Comparison of ENCODE assay signal across 25 cellular contexts in the genomic region with DNA sequence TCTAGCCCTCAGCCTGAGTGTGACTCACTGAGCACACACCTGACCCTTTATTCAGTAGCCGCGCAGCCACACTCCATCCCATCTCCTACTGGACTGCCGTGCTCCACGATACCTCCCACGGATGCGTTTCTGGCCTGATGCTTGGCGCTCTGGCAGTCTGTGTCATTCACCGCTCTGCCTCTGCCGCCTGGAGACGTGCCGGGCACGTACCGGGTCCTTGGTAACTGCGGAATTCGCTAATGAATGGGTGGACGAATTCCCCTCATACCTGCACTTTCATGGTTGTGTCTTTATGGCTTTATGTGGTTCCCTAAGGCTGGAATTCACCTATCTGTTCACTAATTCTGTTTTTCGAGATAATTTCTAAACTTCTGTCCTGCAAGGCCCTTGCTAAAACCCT.
DNase-seq lines count a peak whose midpoint lies in the region; ATAC-seq, FAIRE-seq and TF ChIP-seq lines count a peak whose summit lies in the region.
"Had no signal": no experiment of that assay in that cellular context is flagged by ENCODE, and none has a peak within 500 bp of the region (broad histone marks: within the 10 kb centered on the region; RNA-seq: fewer than 3 reads in every experiment).

No MANE protein-coding gene starts in this region.

- H3K9ac ChIP-seq in K562 (ENCODE audit: insufficient read depth in 1 of 2, low read depth in 2 of 2, low read length in 2 of 2) (no peak overlapping the region), neural cell (ENCODE audit: low read length) (no peak overlapping the region)
- H3K9ac ChIP-seq: BLaER1, GM23248 had no signal

- TF ChIP-seq EP300 in K562 (IDR thresholded peaks at IDR 0.05; ENCODE audit: low read length), result no peak
- no peak for TF ChIP-seq EP300 in neural cell (conservative IDR thresholded peaks at IDR 0.05; ENCODE audit: poor library complexity, severe bottlenecking)

- H3F3A ChIP-seq in neural cell (ENCODE audit: insufficient read depth, low read length, poor library complexity, severe bottlenecking), result no peaks in the 10 kb centered on the region

- ATAC-seq in K562 (no peak), psoas muscle (no peak), HG03139 (IDR thresholded peaks at IDR 0.05; ENCODE audit: unreplicated experiment) (no peak)
- ATAC-seq: CD8-positive, alpha-beta T cell; GM12878 had no signal

- no peak for TF ChIP-seq POLR2A in K562 (conservative IDR thresholded peaks at IDR 0.05)

- TF ChIP-seq CTCF in Caco-2 (IDR thresholded peaks at IDR 0.05; ENCODE audit: insufficient read depth in 1 of 2, low read depth in 1 of 2, low read length in 1 of 2, severe bottlenecking in 1 of 2, unreplicated experiment in 1 of 2) (no peak), K562 (IDR thresholded peaks at IDR 0.05 in 2 of 3, conservative IDR thresholded peaks at IDR 0.05 in 1 of 3; ENCODE audit: insufficient read depth in 2 of 3, low read depth in 1 of 3, low read length in 3 of 3) (no peak), neural cell (IDR thresholded peaks at IDR 0.05; ENCODE audit: poor library complexity, severe bottlenecking) (no peak), psoas muscle (IDR thresholded peaks at IDR 0.05) (no peak)

- H3K9me2 ChIP-seq in neural cell (ENCODE audit: insufficient read depth, low read length), result no peaks in the 10 kb centered on the region

- 16% methylated on average over 17 of the region's 17 CpGs for WGBS in K562 (ENCODE audit: insufficient coverage, low coverage, missing lambda C conversion rate)
- 97 to 99% (median 98%) methylated on average over 17 of the region's 17 CpGs for WGBS in psoas muscle, 3 donors

- H3K4me3 ChIP-seq in Caco-2 (ENCODE audit: low read depth, low read length), result no peak overlapping the region
- no peak overlapping the region for H3K4me3 ChIP-seq in K562
- H3K4me3 ChIP-seq in neural cell (ENCODE audit: low read length), result no peak overlapping the region
- no peak overlapping the region for H3K4me3 ChIP-seq in psoas muscle
- H3K4me3 ChIP-seq: BLaER1, GM12878, GM23248 had no signal

- H3K79me2 ChIP-seq in K562 (ENCODE audit: control insufficient read depth, insufficient read depth, low read length), result no peaks in the 10 kb centered on the region
- H3K79me2 ChIP-seq in neural cell (replicated peaks; ENCODE audit: insufficient read depth, low read length), result no peaks in the 10 kb centered on the region

- H3K4me1 ChIP-seq in Caco-2, result no peaks in the 10 kb centered on the region
- H3K4me1 ChIP-seq in K562 (replicated peaks in 1 of 2; ENCODE audit: control insufficient read depth in 2 of 2, insufficient read depth in 2 of 2, low read length in 2 of 2), result peaks cover 0 to 3% of the 10 kb centered on the region in 2 experiments; a peak in 2 of 5 replicates
- peaks cover 12% of the 10 kb centered on the region for H3K4me1 ChIP-seq in psoas muscle

- BruUV-seq in Caco-2 (replicated peaks; lab: Mats Ljungman, UMichigan), result no TSS peak
- BruUV-seq in K562 (replicated peaks; lab: Mats Ljungman, UMichigan), result no TSS peak

- peak overlapping the region; percentile 58 for H3K4me3 Mint-ChIP-seq in Caco-2 (ENCODE audit: unreplicated experiment)
- H3K4me3 Mint-ChIP-seq in activated CD4-positive, alpha-beta memory T cell treated with anti-CD3 and anti-CD28 coated beads for 36 hours, result no peak overlapping the region
- H3K4me3 Mint-ChIP-seq: B cell; CD4-positive, CD25-positive, alpha-beta regulatory T cell; CD8-positive, alpha-beta T cell; HFFc6 had no signal

- H3K9me3 ChIP-seq in Caco-2, result no peaks in the 10 kb centered on the region
- no peaks in the 10 kb centered on the region for H3K9me3 ChIP-seq in K562 (replicated peaks; ENCODE audit: control insufficient read depth, insufficient read depth, low read depth, low read length)
- H3K9me3 ChIP-seq in neural cell (ENCODE audit: low read length), result no peaks in the 10 kb centered on the region
- H3K9me3 ChIP-seq in psoas muscle, result no peaks in the 10 kb centered on the region
- H3K9me3 ChIP-seq: BLaER1 had no signal

- no peaks in the 10 kb centered on the region for H3K36me3 ChIP-seq in Caco-2 (ENCODE audit: control insufficient read depth, insufficient read depth, low read length)
- H3K36me3 ChIP-seq in K562 (ENCODE audit: control insufficient read depth, insufficient read depth, low read length), result no peaks in the 10 kb centered on the region
- no peaks in the 10 kb centered on the region for H3K36me3 ChIP-seq in neural cell (ENCODE audit: insufficient read depth, low read length)
- H3K36me3 ChIP-seq in psoas muscle (ENCODE audit: insufficient read depth in 1 of 2, low read depth in 1 of 2), result no peaks in the 10 kb centered on the region
- H3K36me3 ChIP-seq: BLaER1 had no signal

- no peaks in the 10 kb centered on the region for H3K9me3 Mint-ChIP-seq in Caco-2 (ENCODE audit: unreplicated experiment)
- H3K9me3 Mint-ChIP-seq in activated CD4-positive, alpha-beta memory T cell treated with anti-CD3 and anti-CD28 coated beads for 36 hours, result no peaks in the 10 kb centered on the region
- H3K9me3 Mint-ChIP-seq: CD8-positive, alpha-beta T cell had no signal

- no peak for DNase-seq in Caco-2
- DNase-seq in K562 (ENCODE audit: extremely low read depth in 1 of 4, low spot score in 3 of 4), result no peak
- no peak for DNase-seq in psoas muscle
- DNase-seq in activated CD4-positive, alpha-beta memory T cell treated with anti-CD3 and anti-CD28 coated beads for 36 hours, result no peak
- DNase-seq in activated CD4-positive, alpha-beta T cell treated with anti-CD3 and anti-CD28 coated beads for 1 hour, result no peak
- DNase-seq: CD4-positive, CD25-positive, alpha-beta regulatory T cell; CD8-positive, alpha-beta T cell; DMS 273 treated with DMSO at 0.1 percent for 48 hours; DMS79; EL; GDM1; GM23248; H7; HFFc6 had no signal

- POLR2A ChIA-PET in Caco-2 (lab: Charles Lee) (no interaction called here), K562 (lab: Yijun Ruan, JAX) (no interaction called here)
- POLR2A ChIA-PET in activated CD4-positive, alpha-beta memory T cell treated with anti-CD3 and anti-CD28 coated beads for 36 hours (lab: Charles Lee), result no interaction called here

- in situ Hi-C loops in K562 (cut with MboI), result no loop called here

- H3K27me3 Mint-ChIP-seq in Caco-2 (ENCODE audit: insufficient read depth, unreplicated experiment), result peaks cover 14% of the 10 kb centered on the region
- H3K27me3 Mint-ChIP-seq in activated CD4-positive, alpha-beta memory T cell treated with anti-CD3 and anti-CD28 coated beads for 36 hours, result peaks cover 5% of the 10 kb centered on the region
- H3K27me3 Mint-ChIP-seq: CD4-positive, CD25-positive, alpha-beta regulatory T cell had no signal

- no peak for FAIRE-seq in K562 (lab: Jason Lieb, UNC)
- FAIRE-seq: A204.1, D721Med, GM12878, GM19239, H1 had no signal

- no peak overlapping the region for H2AFZ ChIP-seq in K562 (ENCODE audit: low read depth, low read length)
- no peak overlapping the region for H2AFZ ChIP-seq in neural cell (ENCODE audit: low read depth, low read length)
- H2AFZ ChIP-seq: GM23248 had no signal

- no peaks in the 10 kb centered on the region for H3K27me3 ChIP-seq in Caco-2 (replicated peaks; ENCODE audit: control insufficient read depth, insufficient read depth, low read length)
- peaks cover 31 to 50% of the 10 kb centered on the region in 2 experiments for H3K27me3 ChIP-seq in K562 (ENCODE audit: control insufficient read depth in 2 of 2, insufficient read depth in 2 of 2, low read length in 2 of 2)
- H3K27me3 ChIP-seq in neural cell (ENCODE audit: insufficient read depth, low read depth, low read length), result no peaks in the 10 kb centered on the region
- no peaks in the 10 kb centered on the region for H3K27me3 ChIP-seq in psoas muscle (ENCODE audit: insufficient read depth in 3 of 3, low read length in 2 of 3)
- H3K27me3 ChIP-seq: BLaER1 had no signal

- peak overlapping the region; percentile 16 for H3K27ac Mint-ChIP-seq in Caco-2 (ENCODE audit: unreplicated experiment)
- H3K27ac Mint-ChIP-seq in activated CD4-positive, alpha-beta memory T cell treated with anti-CD3 and anti-CD28 coated beads for 36 hours, result no peak overlapping the region
- H3K27ac Mint-ChIP-seq: B cell; CD4-positive, CD25-positive, alpha-beta regulatory T cell; CD8-positive, alpha-beta T cell; HFFc6 had no signal

- H3K9me1 ChIP-seq in K562 (ENCODE audit: control insufficient read depth, insufficient read depth, low read length), result no peaks in the 10 kb centered on the region

- no peaks in the 10 kb centered on the region for H3K36me3 Mint-ChIP-seq in Caco-2 (ENCODE audit: insufficient read depth, unreplicated experiment)
- no peaks in the 10 kb centered on the region for H3K36me3 Mint-ChIP-seq in activated CD4-positive, alpha-beta memory T cell treated with anti-CD3 and anti-CD28 coated beads for 36 hours
- H3K36me3 Mint-ChIP-seq: CD4-positive, CD25-positive, alpha-beta regulatory T cell; CD8-positive, alpha-beta T cell had no signal

- H3K27ac ChIP-seq in K562 (ENCODE audit: extremely low read depth, low read depth, low read length) (no peak overlapping the region), neural cell (ENCODE audit: low read length) (peak overlapping the region; percentile 27), psoas muscle (peak overlapping the region; percentile 85)
- H3K27ac ChIP-seq: 22Rv1, BLaER1, C4-2B, GM23248 had no signal

- peaks cover 7% of the 10 kb centered on the region for H3K4me1 Mint-ChIP-seq in Caco-2 (ENCODE audit: low read depth, unreplicated experiment)
- no peaks in the 10 kb centered on the region for H3K4me1 Mint-ChIP-seq in activated CD4-positive, alpha-beta memory T cell treated with anti-CD3 and anti-CD28 coated beads for 36 hours (ENCODE audit: low read depth)
- H3K4me1 Mint-ChIP-seq: CD4-positive, CD25-positive, alpha-beta regulatory T cell had no signal

- CTCF ChIA-PET in Caco-2 (lab: Charles Lee), result no interaction called here
- CTCF ChIA-PET in K562 (lab: Yijun Ruan, JAX; ENCODE audit: low intra/inter-chr PET ratio), result no interaction called here
- CTCF ChIA-PET in activated CD4-positive, alpha-beta memory T cell treated with anti-CD3 and anti-CD28 coated beads for 36 hours (lab: Charles Lee), result no interaction called here

- intact Hi-C loops in Caco-2 (cut with micrococcal nuclease; ENCODE audit: unreplicated experiment) (no loop called here), K562 (cut with micrococcal nuclease) (no loop called here), psoas muscle (cut with DNase I) (loop anchor here in 1 of 2 donors (5.0 to 10.0 kb wide), 2 partner anchors 38 to 285 kb away; no protein-coding TSS in a partner anchor)
- intact Hi-C loops in activated CD4-positive, alpha-beta memory T cell treated with anti-CD3 and anti-CD28 coated beads for 36 hours (cut with micrococcal nuclease), result no loop called here

- H3K4me2 ChIP-seq in K562 (ENCODE audit: insufficient read depth, low read length) (peak overlapping the region; percentile 9; the same call in 1 of the 2 replicates), neural cell (ENCODE audit: low read length) (no peak overlapping the region)
- H3K4me2 ChIP-seq: BLaER1 had no signal

- H4K20me1 ChIP-seq in K562 (replicated peaks; ENCODE audit: control insufficient read depth, insufficient read depth, low read length), result no peaks in the 10 kb centered on the region
- H4K20me1 ChIP-seq in neural cell (ENCODE audit: insufficient read depth), result no peaks in the 10 kb centered on the region
- H4K20me1 ChIP-seq: BLaER1 had no signal

- no peak for TF ChIP-seq RAD21 in K562 (CRISPR knock-in tag; conservative IDR thresholded peaks at IDR 0.05 in 1 of 2, IDR thresholded peaks at IDR 0.05 in 1 of 2)
- TF ChIP-seq RAD21 in neural cell (conservative IDR thresholded peaks at IDR 0.05), result no peak

TF ChIP-seq in neural cell, 6 proteins besides CTCF, POLR2A, EP300 and RAD21 (continues in another document):
- TF ChIP-seq TAF1 (IDR thresholded peaks at IDR 0.05; ENCODE audit: low read depth), result no peak
